In genomic region chr17:40750391-40750790, GRCh38 we compare ENCODE assay signal across 39 cellular contexts. TPM values are rescaled to one million over a fixed set of nuclear protein-coding genes. Genes with fewer than 3 reads are reported as not detected.
"Had no signal": no experiment of that assay in that cellular context is flagged by ENCODE, and none has a peak within 500 bp of the region (broad histone marks: within the 10 kb centered on the region; RNA-seq: fewer than 3 reads in every experiment).

No MANE protein-coding gene starts in this region.

- H3K27ac Mint-ChIP-seq: activated B cell treated with CpG ODN at 0.5 μM for 24 hours; activated CD4-positive, alpha-beta memory T cell treated with anti-CD3 and anti-CD28 coated beads for 36 hours; activated CD4-positive, alpha-beta T cell treated with anti-CD3 and anti-CD28 coated beads, Interleukin-2, amount 10 ng/mL, durations not matched to agents 24 days and 14 days; activated CD8-positive, alpha-beta T cell treated with anti-CD3 and anti-CD28 coated beads for 36 hours; activated naive CD4-positive, alpha-beta T cell treated with anti-CD3 and anti-CD28 coated beads for 36 hours; activated naive CD4-positive, alpha-beta T cell treated with anti-CD3 and anti-CD28 coated beads, Interleukin-2, amount 50 U/mL, for 72 hours; activated naive CD8-positive, alpha-beta T cell treated with anti-CD3 and anti-CD28 coated beads for 36 hours; activated T-cell treated with anti-CD3 and anti-CD28 coated beads, Interleukin-2, amount 50 U/mL, for 72 hours; activated T-helper 1 cell treated with anti-CD3 and anti-CD28 coated beads, Interleukin-12 subunit alpha, Interleukin-12 subunit beta, Interleukin-2, Interleukin-4 antibody, amounts not matched to agents 30 ng/mL and 10 ng/mL and 1 ng/mL, durations not matched to agents 14 hours and 24 hours and 36 hours; activated T-helper 17 cell treated with anti-CD3 and anti-CD28 coated beads, Interleukin-2, amount 50 U/mL, for 72 hours; T-helper 2 cell treated with Interferon-gamma antibody and Interleukin-4, amounts not matched to agents 5 μg/mL and 100 μg/mL, for 36 hours had no signal

- H3K4me3 ChIP-seq: adrenal gland, body of pancreas, breast epithelium had no signal

- FAIRE-seq: astrocyte, colon, TTC549 had no signal

- H3K4me3 Mint-ChIP-seq: activated B cell treated with CpG ODN at 0.5 μM for 24 hours; activated CD4-positive, alpha-beta memory T cell treated with anti-CD3 and anti-CD28 coated beads for 36 hours; activated CD4-positive, alpha-beta T cell treated with anti-CD3 and anti-CD28 coated beads, Interleukin-2, amount 10 ng/mL, durations not matched to agents 24 days and 14 days; activated CD8-positive, alpha-beta T cell treated with anti-CD3 and anti-CD28 coated beads for 36 hours; activated naive CD4-positive, alpha-beta T cell treated with anti-CD3 and anti-CD28 coated beads for 36 hours; activated naive CD8-positive, alpha-beta T cell treated with anti-CD3 and anti-CD28 coated beads for 36 hours; activated T-cell treated with anti-CD3 and anti-CD28 coated beads, Interleukin-2, amount 50 U/mL, for 4 hours; activated T-cell treated with anti-CD3 and anti-CD28 coated beads, Interleukin-2, amount 50 U/mL, for 72 hours; activated T-helper 1 cell treated with anti-CD3 and anti-CD28 coated beads, Interleukin-12 subunit alpha, Interleukin-12 subunit beta, Interleukin-2, Interleukin-4 antibody, amounts not matched to agents 30 ng/mL and 10 ng/mL and 1 ng/mL, durations not matched to agents 14 hours and 24 hours and 36 hours; activated T-helper 17 cell treated with anti-CD3 and anti-CD28 coated beads, Interleukin-2, amount 50 U/mL, for 72 hours; T-helper 2 cell treated with Interferon-gamma antibody and Interleukin-4, amounts not matched to agents 5 μg/mL and 100 μg/mL, for 36 hours had no signal

- DNase-seq: activated B cell treated with CpG ODN at 0.5 μM for 24 hours; activated CD4-positive, alpha-beta memory T cell treated with anti-CD3 and anti-CD28 coated beads for 36 hours; activated CD4-positive, alpha-beta T cell treated with anti-CD3 and anti-CD28 coated beads for 4 hours; activated CD4-positive, alpha-beta T cell treated with anti-CD3 and anti-CD28 coated beads, Interleukin-2, amount 10 ng/mL, durations not matched to agents 24 days and 14 days; activated CD4-positive, alpha-beta T cell treated with anti-CD3 and anti-CD28 coated beads, Interleukin-2, amount 50 U/mL, for 1 hour; activated CD4-positive, alpha-beta T cell treated with anti-CD3 and anti-CD28 coated beads, Interleukin-2, amount 50 U/mL, for 4 hours; activated CD4-positive, CD25-positive, alpha-beta regulatory T cell treated with anti-CD3 and anti-CD28 coated beads, Interleukin-2, amount 50 U/mL, for 72 hours; activated CD8-positive, alpha-beta memory T cell treated with anti-CD3 and anti-CD28 coated beads, Interleukin-2, amount 50 U/mL, for 4 hours; activated CD8-positive, alpha-beta T cell treated with anti-CD3 and anti-CD28 coated beads for 36 hours; activated effector memory CD4-positive, alpha-beta T cell treated with anti-CD3 and anti-CD28 coated beads, Interleukin-2, amount 50 U/mL, for 16 hours; activated gamma-delta T cell treated with Interleukin-2 at 50 U/mL for 16 hours; activated naive CD4-positive, alpha-beta T cell; activated naive CD4-positive, alpha-beta T cell treated with anti-CD3 and anti-CD28 coated beads for 36 hours; activated naive CD4-positive, alpha-beta T cell treated with anti-CD3 and anti-CD28 coated beads, Interleukin-2, amount 50 U/mL, for 16 hours; activated naive CD8-positive, alpha-beta T cell treated with anti-CD3 and anti-CD28 coated beads for 36 hours; activated T-cell treated with anti-CD3 and anti-CD28 coated beads for 4 hours; activated T-cell treated with anti-CD3 and anti-CD28 coated beads, Interleukin-2, amount 50 U/mL, for 1 hour; activated T-cell treated with anti-CD3 and anti-CD28 coated beads, Interleukin-2, amount 50 U/mL, for 4 hours; activated T-cell treated with anti-CD3 and anti-CD28 coated beads, Interleukin-2, amount 50 U/mL, for 72 hours; adrenal gland; amniotic stem cell; aorta; body of pancreas; brain microvascular endothelial cell; central memory CD4-positive, alpha-beta T cell; T-helper 2 cell; T-helper 9 cell had no signal

- H3K36me3 ChIP-seq: adrenal gland, brain microvascular endothelial cell, breast epithelium had no signal

- H3K36me3 Mint-ChIP-seq: activated CD4-positive, alpha-beta memory T cell treated with anti-CD3 and anti-CD28 coated beads for 36 hours; activated naive CD4-positive, alpha-beta T cell treated with anti-CD3 and anti-CD28 coated beads, Interleukin-2, amount 50 U/mL, for 72 hours; activated naive CD8-positive, alpha-beta T cell treated with anti-CD3 and anti-CD28 coated beads for 36 hours had no signal

- H3K9me3 ChIP-seq: adrenal gland, body of pancreas, breast epithelium had no signal

- H3K9me3 Mint-ChIP-seq: activated CD8-positive, alpha-beta T cell treated with anti-CD3 and anti-CD28 coated beads for 36 hours; activated naive CD4-positive, alpha-beta T cell treated with anti-CD3 and anti-CD28 coated beads for 36 hours; activated naive CD4-positive, alpha-beta T cell treated with anti-CD3 and anti-CD28 coated beads, Interleukin-2, amount 50 U/mL, for 72 hours; activated naive CD8-positive, alpha-beta T cell treated with anti-CD3 and anti-CD28 coated beads for 36 hours; activated T-cell treated with anti-CD3 and anti-CD28 coated beads, Interleukin-2, amount 50 U/mL, for 72 hours; activated T-helper 17 cell treated with anti-CD3 and anti-CD28 coated beads, Interleukin-2, amount 50 U/mL, for 72 hours; T-helper 2 cell treated with Interferon-gamma antibody and Interleukin-4, amounts not matched to agents 5 μg/mL and 100 μg/mL, for 36 hours had no signal

- H3K27ac ChIP-seq: adrenal gland, body of pancreas, brain microvascular endothelial cell, breast epithelium, VCaP had no signal

- H3K4me1 ChIP-seq: adrenal gland, body of pancreas, breast epithelium had no signal

- ATAC-seq: activated CD8-positive, alpha-beta T cell treated with anti-CD3 and anti-CD28 coated beads for 36 hours; activated naive CD4-positive, alpha-beta T cell treated with anti-CD3 and anti-CD28 coated beads, Interleukin-2, amount 50 U/mL, for 72 hours; activated T-cell treated with anti-CD3 and anti-CD28 coated beads, Interleukin-2, amount 50 U/mL, for 4 hours; activated T-cell treated with anti-CD3 and anti-CD28 coated beads, Interleukin-2, amount 50 U/mL, for 72 hours; activated T-helper 17 cell treated with anti-CD3 and anti-CD28 coated beads, Interleukin-2, amount 50 U/mL, for 72 hours; body of pancreas had no signal

- H3K4me1 Mint-ChIP-seq: activated B cell treated with CpG ODN at 0.5 μM for 24 hours; activated CD4-positive, alpha-beta T cell treated with anti-CD3 and anti-CD28 coated beads, Interleukin-2, amount 10 ng/mL, durations not matched to agents 24 days and 14 days; activated naive CD8-positive, alpha-beta T cell treated with anti-CD3 and anti-CD28 coated beads for 36 hours; activated T-helper 17 cell treated with anti-CD3 and anti-CD28 coated beads, Interleukin-2, amount 50 U/mL, for 72 hours had no signal

RNA-seq across cellular contexts. Expression of gene KRT25, which starts 4.7 kb away (rescaled TPM):
- total RNA-seq: activated B cell treated with CpG ODN at 0.5 μM for 24 hours; activated CD4-positive, alpha-beta memory T cell treated with anti-CD3 and anti-CD28 coated beads for 36 hours; activated CD4-positive, alpha-beta T cell treated with anti-CD3 and anti-CD28 coated beads, Interleukin-2, amount 10 ng/mL, durations not matched to agents 24 days and 14 days; activated CD8-positive, alpha-beta memory T cell treated with anti-CD3 and anti-CD28 coated beads for 36 hours; activated CD8-positive, alpha-beta T cell treated with anti-CD3 and anti-CD28 coated beads for 36 hours; activated naive CD4-positive, alpha-beta T cell treated with anti-CD3 and anti-CD28 coated beads for 36 hours; activated naive CD4-positive, alpha-beta T cell treated with anti-CD3 and anti-CD28 coated beads, Interleukin-2, amount 50 U/mL, for 72 hours; activated naive CD8-positive, alpha-beta T cell treated with anti-CD3 and anti-CD28 coated beads for 36 hours; activated T-cell treated with anti-CD3 and anti-CD28 coated beads, Interleukin-2, amount 50 U/mL, for 4 hours; activated T-cell treated with anti-CD3 and anti-CD28 coated beads, Interleukin-2, amount 50 U/mL, for 72 hours; activated T-helper 1 cell treated with anti-CD3 and anti-CD28 coated beads, Interleukin-12 subunit alpha, Interleukin-12 subunit beta, Interleukin-2, Interleukin-4 antibody, amounts not matched to agents 30 ng/mL and 10 ng/mL and 1 ng/mL, durations not matched to agents 14 hours and 24 hours and 36 hours; activated T-helper 17 cell treated with anti-CD3 and anti-CD28 coated beads, Interleukin-2, amount 50 U/mL, for 72 hours; adrenal gland; aorta; astrocyte; body of pancreas; breast epithelium; cardiac septum; cerebellum had no signal
- polyA plus RNA-seq: adrenal gland, aorta had no signal

RNA-seq across cellular contexts. Expression of gene KRT26, which starts 21.6 kb away (rescaled TPM):
- total RNA-seq: activated B cell treated with CpG ODN at 0.5 μM for 24 hours; activated CD4-positive, alpha-beta memory T cell treated with anti-CD3 and anti-CD28 coated beads for 36 hours; activated CD4-positive, alpha-beta T cell treated with anti-CD3 and anti-CD28 coated beads, Interleukin-2, amount 10 ng/mL, durations not matched to agents 24 days and 14 days; activated CD8-positive, alpha-beta memory T cell treated with anti-CD3 and anti-CD28 coated beads for 36 hours; activated CD8-positive, alpha-beta T cell treated with anti-CD3 and anti-CD28 coated beads for 36 hours; activated naive CD4-positive, alpha-beta T cell treated with anti-CD3 and anti-CD28 coated beads for 36 hours; activated naive CD4-positive, alpha-beta T cell treated with anti-CD3 and anti-CD28 coated beads, Interleukin-2, amount 50 U/mL, for 72 hours; activated naive CD8-positive, alpha-beta T cell treated with anti-CD3 and anti-CD28 coated beads for 36 hours; activated T-cell treated with anti-CD3 and anti-CD28 coated beads, Interleukin-2, amount 50 U/mL, for 4 hours; activated T-cell treated with anti-CD3 and anti-CD28 coated beads, Interleukin-2, amount 50 U/mL, for 72 hours; activated T-helper 1 cell treated with anti-CD3 and anti-CD28 coated beads, Interleukin-12 subunit alpha, Interleukin-12 subunit beta, Interleukin-2, Interleukin-4 antibody, amounts not matched to agents 30 ng/mL and 10 ng/mL and 1 ng/mL, durations not matched to agents 14 hours and 24 hours and 36 hours; activated T-helper 17 cell treated with anti-CD3 and anti-CD28 coated beads, Interleukin-2, amount 50 U/mL, for 72 hours; adrenal gland; aorta; astrocyte; body of pancreas; breast epithelium; cardiac septum; cerebellum had no signal
- polyA plus RNA-seq: adrenal gland, aorta had no signal

RNA-seq across cellular contexts. Expression of gene KRT27, which starts 32.0 kb away (rescaled TPM):
- total RNA-seq: activated B cell treated with CpG ODN at 0.5 μM for 24 hours; activated CD4-positive, alpha-beta memory T cell treated with anti-CD3 and anti-CD28 coated beads for 36 hours; activated CD4-positive, alpha-beta T cell treated with anti-CD3 and anti-CD28 coated beads, Interleukin-2, amount 10 ng/mL, durations not matched to agents 24 days and 14 days; activated CD8-positive, alpha-beta memory T cell treated with anti-CD3 and anti-CD28 coated beads for 36 hours; activated CD8-positive, alpha-beta T cell treated with anti-CD3 and anti-CD28 coated beads for 36 hours; activated naive CD4-positive, alpha-beta T cell treated with anti-CD3 and anti-CD28 coated beads for 36 hours; activated naive CD4-positive, alpha-beta T cell treated with anti-CD3 and anti-CD28 coated beads, Interleukin-2, amount 50 U/mL, for 72 hours; activated naive CD8-positive, alpha-beta T cell treated with anti-CD3 and anti-CD28 coated beads for 36 hours; activated T-cell treated with anti-CD3 and anti-CD28 coated beads, Interleukin-2, amount 50 U/mL, for 4 hours; activated T-cell treated with anti-CD3 and anti-CD28 coated beads, Interleukin-2, amount 50 U/mL, for 72 hours; activated T-helper 1 cell treated with anti-CD3 and anti-CD28 coated beads, Interleukin-12 subunit alpha, Interleukin-12 subunit beta, Interleukin-2, Interleukin-4 antibody, amounts not matched to agents 30 ng/mL and 10 ng/mL and 1 ng/mL, durations not matched to agents 14 hours and 24 hours and 36 hours; activated T-helper 17 cell treated with anti-CD3 and anti-CD28 coated beads, Interleukin-2, amount 50 U/mL, for 72 hours; adrenal gland; aorta; astrocyte; body of pancreas; breast epithelium; cardiac septum had no signal
- polyA plus RNA-seq: aorta had no signal

RNA-seq across cellular contexts. Expression of gene KRT24, which starts 46.8 kb away (rescaled TPM):
- total RNA-seq: activated B cell treated with CpG ODN at 0.5 μM for 24 hours; activated CD4-positive, alpha-beta memory T cell treated with anti-CD3 and anti-CD28 coated beads for 36 hours; activated CD4-positive, alpha-beta T cell treated with anti-CD3 and anti-CD28 coated beads, Interleukin-2, amount 10 ng/mL, durations not matched to agents 24 days and 14 days; activated CD8-positive, alpha-beta memory T cell treated with anti-CD3 and anti-CD28 coated beads for 36 hours; activated CD8-positive, alpha-beta T cell treated with anti-CD3 and anti-CD28 coated beads for 36 hours; activated naive CD4-positive, alpha-beta T cell treated with anti-CD3 and anti-CD28 coated beads for 36 hours; activated naive CD4-positive, alpha-beta T cell treated with anti-CD3 and anti-CD28 coated beads, Interleukin-2, amount 50 U/mL, for 72 hours; activated naive CD8-positive, alpha-beta T cell treated with anti-CD3 and anti-CD28 coated beads for 36 hours; activated T-cell treated with anti-CD3 and anti-CD28 coated beads, Interleukin-2, amount 50 U/mL, for 4 hours; activated T-cell treated with anti-CD3 and anti-CD28 coated beads, Interleukin-2, amount 50 U/mL, for 72 hours; activated T-helper 1 cell treated with anti-CD3 and anti-CD28 coated beads, Interleukin-12 subunit alpha, Interleukin-12 subunit beta, Interleukin-2, Interleukin-4 antibody, amounts not matched to agents 30 ng/mL and 10 ng/mL and 1 ng/mL, durations not matched to agents 14 hours and 24 hours and 36 hours; activated T-helper 17 cell treated with anti-CD3 and anti-CD28 coated beads, Interleukin-2, amount 50 U/mL, for 72 hours; adrenal gland; aorta; astrocyte; body of pancreas; breast epithelium; cardiac septum; cerebellum had no signal

RNA-seq across cellular contexts. Expression of gene KRT28, which starts 49.4 kb away (rescaled TPM):
- total RNA-seq: activated B cell treated with CpG ODN at 0.5 μM for 24 hours; activated CD4-positive, alpha-beta memory T cell treated with anti-CD3 and anti-CD28 coated beads for 36 hours; activated CD4-positive, alpha-beta T cell treated with anti-CD3 and anti-CD28 coated beads, Interleukin-2, amount 10 ng/mL, durations not matched to agents 24 days and 14 days; activated CD8-positive, alpha-beta memory T cell treated with anti-CD3 and anti-CD28 coated beads for 36 hours; activated CD8-positive, alpha-beta T cell treated with anti-CD3 and anti-CD28 coated beads for 36 hours; activated naive CD4-positive, alpha-beta T cell treated with anti-CD3 and anti-CD28 coated beads for 36 hours; activated naive CD4-positive, alpha-beta T cell treated with anti-CD3 and anti-CD28 coated beads, Interleukin-2, amount 50 U/mL, for 72 hours; activated naive CD8-positive, alpha-beta T cell treated with anti-CD3 and anti-CD28 coated beads for 36 hours; activated T-cell treated with anti-CD3 and anti-CD28 coated beads, Interleukin-2, amount 50 U/mL, for 4 hours; activated T-cell treated with anti-CD3 and anti-CD28 coated beads, Interleukin-2, amount 50 U/mL, for 72 hours; activated T-helper 1 cell treated with anti-CD3 and anti-CD28 coated beads, Interleukin-12 subunit alpha, Interleukin-12 subunit beta, Interleukin-2, Interleukin-4 antibody, amounts not matched to agents 30 ng/mL and 10 ng/mL and 1 ng/mL, durations not matched to agents 14 hours and 24 hours and 36 hours; activated T-helper 17 cell treated with anti-CD3 and anti-CD28 coated beads, Interleukin-2, amount 50 U/mL, for 72 hours; adrenal gland; aorta; astrocyte; body of pancreas; breast epithelium; cardiac septum; cerebellum had no signal
- polyA plus RNA-seq: adrenal gland, aorta had no signal
